ENCODE assay signal across 4 cellular contexts in genomic region chr16:84806890-84807258, GRCh38.
TF ChIP-seq lines count a peak whose summit lies in the region.

No MANE protein-coding gene starts in this region.

TF ChIP-seq in A549, 52 proteins besides CTCF, POLR2A, EP300 and RAD21:
- TF ChIP-seq EHMT2 (IDR thresholded peaks at IDR 0.05; ENCODE audit: low read depth), result no peak
- TF ChIP-seq MAX (IDR thresholded peaks at IDR 0.05), result no peak
- TF ChIP-seq JUN (IDR thresholded peaks at IDR 0.05), result no peak
- no peak for TF ChIP-seq BCL3 (IDR thresholded peaks at IDR 0.05)
- TF ChIP-seq ELK1 (IDR thresholded peaks at IDR 0.05; ENCODE audit: low read depth, low read length), result no peak
- TF ChIP-seq MAZ (IDR thresholded peaks at IDR 0.05; ENCODE audit: borderline replicate concordance, low read depth, low read length), result no peak
- no peak for TF ChIP-seq SREBF2 (IDR thresholded peaks at IDR 0.05)
- TF ChIP-seq ZC3H11A (IDR thresholded peaks at IDR 0.05), result no peak
- TF ChIP-seq POLR2AphosphoS2 (conservative IDR thresholded peaks at IDR 0.05; ENCODE audit: low read length), result no peak

TF ChIP-seq in HCT116, 20 proteins besides CTCF, POLR2A, EP300 and RAD21:
- TF ChIP-seq ZBTB33 (IDR thresholded peaks at IDR 0.05; ENCODE audit: extremely low read depth, insufficient replicate concordance, low read length), result no peak
- TF ChIP-seq SIN3A (IDR thresholded peaks at IDR 0.05; ENCODE audit: low read depth), result no peak

TF ChIP-seq in GM12878, 131 proteins besides CTCF, POLR2A, EP300 and RAD21:
- TF ChIP-seq EED (IDR thresholded peaks at IDR 0.05; ENCODE audit: low read depth), result no peak

TF ChIP-seq in GM23338, 12 proteins besides CTCF, POLR2A, EP300 and RAD21:
- TF ChIP-seq REST (IDR thresholded peaks at IDR 0.05; ENCODE audit: unreplicated experiment) (no peak), ZNF462 (CRISPR knock-in tag; IDR thresholded peaks at IDR 0.05) (no peak), EZH2phosphoT487 (IDR thresholded peaks at IDR 0.05; ENCODE audit: unreplicated experiment) (no peak), NANOG (IDR thresholded peaks at IDR 0.05; ENCODE audit: borderline replicate concordance) (no peak), EZH2 (IDR thresholded peaks at IDR 0.05; ENCODE audit: low read depth, unreplicated experiment) (no peak), CREB1 (CRISPR knock-in tag; IDR thresholded peaks at IDR 0.05; ENCODE audit: low read depth) (no peak), JUNB (IDR thresholded peaks at IDR 0.05; ENCODE audit: unreplicated experiment) (no peak), STAT1 (IDR thresholded peaks at IDR 0.05; ENCODE audit: unreplicated experiment) (no peak), ETS1 (IDR thresholded peaks at IDR 0.05) (no peak), POLR2AphosphoS5 (IDR thresholded peaks at IDR 0.05; ENCODE audit: low read depth) (no peak)
